ENCODE assay signal across 1 cellular context in genomic region chr2:16085073-16085472, GRCh38.
TF ChIP-seq lines count a peak whose summit lies in the region.

No MANE protein-coding gene starts in this region.

TF ChIP-seq in H1, 55 proteins besides CTCF, POLR2A, EP300 and RAD21:
- TF ChIP-seq SRF (IDR thresholded peaks at IDR 0.05; ENCODE audit: low read depth, low read length) (no peak), CEBPB (IDR thresholded peaks at IDR 0.05; ENCODE audit: low read depth, low read length) (no peak), JUND (IDR thresholded peaks at IDR 0.05; ENCODE audit: low read length) (no peak), HDAC2 (IDR thresholded peaks at IDR 0.05; ENCODE audit: borderline replicate concordance in 1 of 2, low read depth in 2 of 2, low read length in 2 of 2) (no peak), SP2 (IDR thresholded peaks at IDR 0.05; ENCODE audit: low read length) (no peak), HDAC6 (IDR thresholded peaks at IDR 0.05; ENCODE audit: low read depth, low read length) (no peak), KDM1A (IDR thresholded peaks at IDR 0.05; ENCODE audit: borderline replicate concordance, low read length) (no peak), GABPA (IDR thresholded peaks at IDR 0.05; ENCODE audit: borderline replicate concordance, insufficient read depth, low read length) (no peak), JUN (IDR thresholded peaks at IDR 0.05; ENCODE audit: low read depth, low read length) (no peak), FOSL1 (IDR thresholded peaks at IDR 0.05; ENCODE audit: insufficient read depth, low read depth, low read length) (no peak), BCL11A (IDR thresholded peaks at IDR 0.05; ENCODE audit: low read depth in 2 of 2, low read length in 2 of 2) (no peak), PHF8 (conservative IDR thresholded peaks at IDR 0.05; ENCODE audit: low read depth, low read length) (no peak), CBX8 (IDR thresholded peaks at IDR 0.05; ENCODE audit: borderline replicate concordance, low read depth, low read length) (no peak), MAFK (IDR thresholded peaks at IDR 0.05; ENCODE audit: low read depth, low read length) (no peak), TCF12 (IDR thresholded peaks at IDR 0.05; ENCODE audit: low read depth, low read length) (no peak), YY1 (IDR thresholded peaks at IDR 0.05; ENCODE audit: low read depth, low read length) (no peak)
